ENCODE assay signal across 1 cellular context in genomic region chr19:5403968-5404640, GRCh38.
TF ChIP-seq lines count a peak whose summit lies in the region.

No MANE protein-coding gene starts in this region.

TF ChIP-seq in HepG2, 621 proteins besides CTCF, POLR2A, EP300 and RAD21 (continued from another document and continues in another):
- TF ChIP-seq ZNF382 (CRISPR knock-in tag; IDR thresholded peaks at IDR 0.05; ENCODE audit: borderline replicate concordance) = no peak
- no peak for TF ChIP-seq SKI (IDR thresholded peaks at IDR 0.05; ENCODE audit: partially characterized antibody)
- no peak for TF ChIP-seq ZNF33A (CRISPR knock-in tag; IDR thresholded peaks at IDR 0.05; ENCODE audit: borderline replicate concordance)
- no peak for TF ChIP-seq MEIS1 (CRISPR knock-in tag; IDR thresholded peaks at IDR 0.05; ENCODE audit: borderline replicate concordance)
- no peak; the same call in 2 of the 3 replicates for TF ChIP-seq MXI1 (IDR thresholded peaks at IDR 0.05; ENCODE audit: borderline replicate concordance, low read depth, low read length)
- peak; percentile 81; the same call in 1 of the 2 replicates for TF ChIP-seq YEATS2 (CRISPR knock-in tag; IDR thresholded peaks at IDR 0.05; ENCODE audit: borderline replicate concordance)
- peak; percentile 57 for TF ChIP-seq HOXA3 (CRISPR knock-in tag; IDR thresholded peaks at IDR 0.05)
- no peak; the same call in 1 of the 2 replicates for TF ChIP-seq ZNF709 (CRISPR knock-in tag; IDR thresholded peaks at IDR 0.05)
- TF ChIP-seq GABPB1 (CRISPR knock-in tag; IDR thresholded peaks at IDR 0.05) = peak; percentile 32; the same call in 1 of the 2 replicates
- TF ChIP-seq MIER3 (CRISPR knock-in tag; IDR thresholded peaks at IDR 0.05; ENCODE audit: borderline replicate concordance) = peak; percentile 73; the same call in 1 of the 2 replicates
- no peak for TF ChIP-seq ZNF570 (CRISPR knock-in tag; IDR thresholded peaks at IDR 0.05; ENCODE audit: borderline replicate concordance)
- no peak for TF ChIP-seq GRHL1 (CRISPR knock-in tag; conservative IDR thresholded peaks at IDR 0.05)
- TF ChIP-seq, protein P1, sequence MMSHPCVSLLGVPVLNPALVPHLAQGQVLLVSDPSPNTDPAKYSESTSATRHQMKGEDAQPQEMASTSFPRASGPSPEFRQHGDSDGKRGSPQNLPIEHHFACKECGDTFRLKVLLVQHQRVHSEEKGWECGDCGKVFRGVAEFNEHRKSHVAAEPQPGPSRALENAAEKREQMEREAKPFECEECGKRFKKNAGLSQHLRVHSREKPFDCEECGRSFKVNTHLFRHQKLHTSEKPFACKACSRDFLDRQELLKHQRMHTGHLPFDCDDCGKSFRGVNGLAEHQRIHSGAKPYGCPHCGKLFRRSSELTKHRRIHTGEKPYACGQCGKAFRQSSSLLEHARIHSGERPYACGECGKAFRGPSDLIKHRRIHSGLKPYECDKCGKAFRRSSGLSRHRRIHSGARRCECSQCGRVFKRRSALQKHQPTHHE (CRISPR knock-in tag; IDR thresholded peaks at IDR 0.05; ENCODE audit: borderline replicate concordance) = peak; percentile 75; the same call in 1 of the 2 replicates
- TF ChIP-seq, protein P2, sequence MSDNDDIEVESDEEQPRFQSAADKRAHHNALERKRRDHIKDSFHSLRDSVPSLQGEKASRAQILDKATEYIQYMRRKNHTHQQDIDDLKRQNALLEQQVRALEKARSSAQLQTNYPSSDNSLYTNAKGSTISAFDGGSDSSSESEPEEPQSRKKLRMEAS (IDR thresholded peaks at IDR 0.05) = no peak
- no peak for TF ChIP-seq ZNF720 (CRISPR knock-in tag; IDR thresholded peaks at IDR 0.05)
- TF ChIP-seq KDM1A (CRISPR knock-in tag; IDR thresholded peaks at IDR 0.05) = no peak
- TF ChIP-seq, protein P3, sequence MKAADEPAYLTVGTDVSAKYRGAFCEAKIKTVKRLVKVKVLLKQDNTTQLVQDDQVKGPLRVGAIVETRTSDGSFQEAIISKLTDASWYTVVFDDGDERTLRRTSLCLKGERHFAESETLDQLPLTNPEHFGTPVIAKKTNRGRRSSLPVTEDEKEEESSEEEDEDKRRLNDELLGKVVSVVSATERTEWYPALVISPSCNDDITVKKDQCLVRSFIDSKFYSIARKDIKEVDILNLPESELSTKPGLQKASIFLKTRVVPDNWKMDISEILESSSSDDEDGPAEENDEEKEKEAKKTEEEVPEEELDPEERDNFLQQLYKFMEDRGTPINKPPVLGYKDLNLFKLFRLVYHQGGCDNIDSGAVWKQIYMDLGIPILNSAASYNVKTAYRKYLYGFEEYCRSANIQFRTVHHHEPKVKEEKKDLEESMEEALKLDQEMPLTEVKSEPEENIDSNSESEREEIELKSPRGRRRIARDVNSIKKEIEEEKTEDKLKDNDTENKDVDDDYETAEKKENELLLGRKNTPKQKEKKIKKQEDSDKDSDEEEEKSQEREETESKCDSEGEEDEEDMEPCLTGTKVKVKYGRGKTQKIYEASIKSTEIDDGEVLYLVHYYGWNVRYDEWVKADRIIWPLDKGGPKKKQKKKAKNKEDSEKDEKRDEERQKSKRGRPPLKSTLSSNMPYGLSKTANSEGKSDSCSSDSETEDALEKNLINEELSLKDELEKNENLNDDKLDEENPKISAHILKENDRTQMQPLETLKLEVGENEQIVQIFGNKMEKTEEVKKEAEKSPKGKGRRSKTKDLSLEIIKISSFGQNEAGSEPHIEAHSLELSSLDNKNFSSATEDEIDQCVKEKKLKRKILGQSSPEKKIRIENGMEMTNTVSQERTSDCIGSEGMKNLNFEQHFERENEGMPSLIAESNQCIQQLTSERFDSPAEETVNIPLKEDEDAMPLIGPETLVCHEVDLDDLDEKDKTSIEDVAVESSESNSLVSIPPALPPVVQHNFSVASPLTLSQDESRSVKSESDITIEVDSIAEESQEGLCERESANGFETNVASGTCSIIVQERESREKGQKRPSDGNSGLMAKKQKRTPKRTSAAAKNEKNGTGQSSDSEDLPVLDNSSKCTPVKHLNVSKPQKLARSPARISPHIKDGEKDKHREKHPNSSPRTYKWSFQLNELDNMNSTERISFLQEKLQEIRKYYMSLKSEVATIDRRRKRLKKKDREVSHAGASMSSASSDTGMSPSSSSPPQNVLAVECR (CRISPR knock-in tag; IDR thresholded peaks at IDR 0.05; ENCODE audit: borderline replicate concordance) = no peak
- TF ChIP-seq, protein P4, sequence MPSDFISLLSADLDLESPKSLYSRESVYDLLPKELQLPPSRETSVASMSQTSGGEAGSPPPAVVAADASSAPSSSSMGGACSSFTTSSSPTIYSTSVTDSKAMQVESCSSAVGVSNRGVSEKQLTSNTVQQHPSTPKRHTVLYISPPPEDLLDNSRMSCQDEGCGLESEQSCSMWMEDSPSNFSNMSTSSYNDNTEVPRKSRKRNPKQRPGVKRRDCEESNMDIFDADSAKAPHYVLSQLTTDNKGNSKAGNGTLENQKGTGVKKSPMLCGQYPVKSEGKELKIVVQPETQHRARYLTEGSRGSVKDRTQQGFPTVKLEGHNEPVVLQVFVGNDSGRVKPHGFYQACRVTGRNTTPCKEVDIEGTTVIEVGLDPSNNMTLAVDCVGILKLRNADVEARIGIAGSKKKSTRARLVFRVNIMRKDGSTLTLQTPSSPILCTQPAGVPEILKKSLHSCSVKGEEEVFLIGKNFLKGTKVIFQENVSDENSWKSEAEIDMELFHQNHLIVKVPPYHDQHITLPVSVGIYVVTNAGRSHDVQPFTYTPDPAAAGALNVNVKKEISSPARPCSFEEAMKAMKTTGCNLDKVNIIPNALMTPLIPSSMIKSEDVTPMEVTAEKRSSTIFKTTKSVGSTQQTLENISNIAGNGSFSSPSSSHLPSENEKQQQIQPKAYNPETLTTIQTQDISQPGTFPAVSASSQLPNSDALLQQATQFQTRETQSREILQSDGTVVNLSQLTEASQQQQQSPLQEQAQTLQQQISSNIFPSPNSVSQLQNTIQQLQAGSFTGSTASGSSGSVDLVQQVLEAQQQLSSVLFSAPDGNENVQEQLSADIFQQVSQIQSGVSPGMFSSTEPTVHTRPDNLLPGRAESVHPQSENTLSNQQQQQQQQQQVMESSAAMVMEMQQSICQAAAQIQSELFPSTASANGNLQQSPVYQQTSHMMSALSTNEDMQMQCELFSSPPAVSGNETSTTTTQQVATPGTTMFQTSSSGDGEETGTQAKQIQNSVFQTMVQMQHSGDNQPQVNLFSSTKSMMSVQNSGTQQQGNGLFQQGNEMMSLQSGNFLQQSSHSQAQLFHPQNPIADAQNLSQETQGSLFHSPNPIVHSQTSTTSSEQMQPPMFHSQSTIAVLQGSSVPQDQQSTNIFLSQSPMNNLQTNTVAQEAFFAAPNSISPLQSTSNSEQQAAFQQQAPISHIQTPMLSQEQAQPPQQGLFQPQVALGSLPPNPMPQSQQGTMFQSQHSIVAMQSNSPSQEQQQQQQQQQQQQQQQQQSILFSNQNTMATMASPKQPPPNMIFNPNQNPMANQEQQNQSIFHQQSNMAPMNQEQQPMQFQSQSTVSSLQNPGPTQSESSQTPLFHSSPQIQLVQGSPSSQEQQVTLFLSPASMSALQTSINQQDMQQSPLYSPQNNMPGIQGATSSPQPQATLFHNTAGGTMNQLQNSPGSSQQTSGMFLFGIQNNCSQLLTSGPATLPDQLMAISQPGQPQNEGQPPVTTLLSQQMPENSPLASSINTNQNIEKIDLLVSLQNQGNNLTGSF (CRISPR knock-in tag; IDR thresholded peaks at IDR 0.05) = peak; percentile 86; the same call in 1 of the 2 replicates
- no peak for TF ChIP-seq ZNF564 (CRISPR knock-in tag; IDR thresholded peaks at IDR 0.05)
- 0 out of 2 replicates have a peak, but pooled peaks have one; percentile 39 for TF ChIP-seq ZFYVE20 (CRISPR knock-in tag; IDR thresholded peaks at IDR 0.05; ENCODE audit: borderline replicate concordance, low read depth)
- no peak for TF ChIP-seq ZNF414 (CRISPR knock-in tag; IDR thresholded peaks at IDR 0.05)
- TF ChIP-seq GZF1 (CRISPR knock-in tag; IDR thresholded peaks at IDR 0.05) = no peak
- peak; percentile 83 for TF ChIP-seq SATB2 (CRISPR knock-in tag; IDR thresholded peaks at IDR 0.05)
- no peak for TF ChIP-seq SIN3B (IDR thresholded peaks at IDR 0.05; ENCODE audit: low read length)
- no peak for TF ChIP-seq ZNF678 (CRISPR knock-in tag; IDR thresholded peaks at IDR 0.05)
- TF ChIP-seq TBP (CRISPR knock-in tag; IDR thresholded peaks at IDR 0.05) = no peak
- no peak for TF ChIP-seq DDIT3 (CRISPR knock-in tag; IDR thresholded peaks at IDR 0.05)
- peak; percentile 92; the same call in 1 of the 2 replicates for TF ChIP-seq ISX (CRISPR knock-in tag; conservative IDR thresholded peaks at IDR 0.05)
- TF ChIP-seq ZBTB21 (CRISPR knock-in tag; IDR thresholded peaks at IDR 0.05) = peak; percentile 48; the same call in 1 of the 2 replicates
- TF ChIP-seq AHR (CRISPR knock-in tag; IDR thresholded peaks at IDR 0.05) = peak; percentile 88; the same call in 1 of the 2 replicates
- no peak for TF ChIP-seq HNRNPK (IDR thresholded peaks at IDR 0.05; ENCODE audit: low read depth, low read length, poor library complexity, severe bottlenecking)
- no peak for TF ChIP-seq GABPA (IDR thresholded peaks at IDR 0.05; ENCODE audit: low read depth, low read length)
- no peak for TF ChIP-seq GABPA (CRISPR knock-in tag; IDR thresholded peaks at IDR 0.05; ENCODE audit: low read depth)
- no peak for TF ChIP-seq ZNF432 (CRISPR knock-in tag; IDR thresholded peaks at IDR 0.05; ENCODE audit: borderline replicate concordance)
- TF ChIP-seq ZNF614 (CRISPR knock-in tag; IDR thresholded peaks at IDR 0.05; ENCODE audit: borderline replicate concordance) = 0 out of 2 replicates have a peak, but pooled peaks have one; percentile 26
- 0 out of 2 replicates have a peak, but pooled peaks have one; percentile 51 for TF ChIP-seq ZKSCAN8 (CRISPR knock-in tag; IDR thresholded peaks at IDR 0.05; ENCODE audit: borderline replicate concordance)
- TF ChIP-seq, protein P5, sequence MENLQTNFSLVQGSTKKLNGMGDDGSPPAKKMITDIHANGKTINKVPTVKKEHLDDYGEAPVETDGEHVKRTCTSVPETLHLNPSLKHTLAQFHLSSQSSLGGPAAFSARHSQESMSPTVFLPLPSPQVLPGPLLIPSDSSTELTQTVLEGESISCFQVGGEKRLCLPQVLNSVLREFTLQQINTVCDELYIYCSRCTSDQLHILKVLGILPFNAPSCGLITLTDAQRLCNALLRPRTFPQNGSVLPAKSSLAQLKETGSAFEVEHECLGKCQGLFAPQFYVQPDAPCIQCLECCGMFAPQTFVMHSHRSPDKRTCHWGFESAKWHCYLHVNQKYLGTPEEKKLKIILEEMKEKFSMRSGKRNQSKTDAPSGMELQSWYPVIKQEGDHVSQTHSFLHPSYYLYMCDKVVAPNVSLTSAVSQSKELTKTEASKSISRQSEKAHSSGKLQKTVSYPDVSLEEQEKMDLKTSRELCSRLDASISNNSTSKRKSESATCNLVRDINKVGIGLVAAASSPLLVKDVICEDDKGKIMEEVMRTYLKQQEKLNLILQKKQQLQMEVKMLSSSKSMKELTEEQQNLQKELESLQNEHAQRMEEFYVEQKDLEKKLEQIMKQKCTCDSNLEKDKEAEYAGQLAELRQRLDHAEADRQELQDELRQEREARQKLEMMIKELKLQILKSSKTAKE (CRISPR knock-in tag; IDR thresholded peaks at IDR 0.05; ENCODE audit: borderline replicate concordance) = no peak
- TF ChIP-seq ZNF329 (CRISPR knock-in tag; IDR thresholded peaks at IDR 0.05; ENCODE audit: low read depth) = no peak
- no peak for TF ChIP-seq NR2C2 (CRISPR knock-in tag; IDR thresholded peaks at IDR 0.05; ENCODE audit: borderline replicate concordance)
- TF ChIP-seq ZNF605 (CRISPR knock-in tag; IDR thresholded peaks at IDR 0.05) = peak; percentile 48; the same call in 1 of the 2 replicates
- TF ChIP-seq MZF1 (CRISPR knock-in tag; IDR thresholded peaks at IDR 0.05; ENCODE audit: borderline replicate concordance) = no peak
- TF ChIP-seq ZNF790 (CRISPR knock-in tag; IDR thresholded peaks at IDR 0.05; ENCODE audit: borderline replicate concordance) = no peak
- TF ChIP-seq FOXO1 (CRISPR knock-in tag; IDR thresholded peaks at IDR 0.05) = peak; percentile 46
- TF ChIP-seq ZC3H13 (CRISPR knock-in tag; IDR thresholded peaks at IDR 0.05) = 0 out of 2 replicates have a peak, but pooled peaks have one; percentile 25
- peak; percentile 86; the same call in 1 of the 2 replicates for TF ChIP-seq MXD3 (CRISPR knock-in tag; IDR thresholded peaks at IDR 0.05)
- TF ChIP-seq, protein P6, sequence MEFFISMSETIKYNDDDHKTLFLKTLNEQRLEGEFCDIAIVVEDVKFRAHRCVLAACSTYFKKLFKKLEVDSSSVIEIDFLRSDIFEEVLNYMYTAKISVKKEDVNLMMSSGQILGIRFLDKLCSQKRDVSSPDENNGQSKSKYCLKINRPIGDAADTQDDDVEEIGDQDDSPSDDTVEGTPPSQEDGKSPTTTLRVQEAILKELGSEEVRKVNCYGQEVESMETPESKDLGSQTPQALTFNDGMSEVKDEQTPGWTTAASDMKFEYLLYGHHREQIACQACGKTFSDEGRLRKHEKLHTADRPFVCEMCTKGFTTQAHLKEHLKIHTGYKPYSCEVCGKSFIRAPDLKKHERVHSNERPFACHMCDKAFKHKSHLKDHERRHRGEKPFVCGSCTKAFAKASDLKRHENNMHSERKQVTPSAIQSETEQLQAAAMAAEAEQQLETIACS (CRISPR knock-in tag; IDR thresholded peaks at IDR 0.05) = 0 out of 2 replicates have a peak, but pooled peaks have one; percentile 22
- TF ChIP-seq NFE2L2 (IDR thresholded peaks at IDR 0.05; ENCODE audit: low read length) = no peak
